ENCODE assay signal across 26 cellular contexts in the genomic region with DNA sequence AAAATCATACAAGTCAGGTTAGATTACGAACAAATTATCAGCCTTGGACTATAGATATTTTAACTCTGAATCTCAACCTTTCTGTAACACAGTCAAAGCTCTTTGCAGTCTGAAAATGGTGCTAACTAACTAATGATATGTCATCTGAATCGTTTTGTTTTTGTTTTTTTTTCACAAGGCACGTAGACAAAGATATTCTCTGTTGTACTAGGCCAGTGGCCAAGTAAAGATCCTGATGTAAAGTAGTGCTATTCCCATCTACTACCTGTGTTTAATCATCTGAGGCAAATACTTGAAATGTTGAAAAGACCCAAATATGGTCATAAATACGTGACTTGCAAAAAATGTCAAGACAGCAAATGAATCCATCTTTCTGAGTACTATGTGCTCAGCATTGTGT.
"Had no signal": no experiment of that assay in that cellular context is flagged by ENCODE, and none has a peak within 500 bp of the region (broad histone marks: within the 10 kb centered on the region; RNA-seq: fewer than 3 reads in every experiment).

No MANE protein-coding gene starts in this region.

- H3K4me3 ChIP-seq: esophagus squamous epithelium, left lung, lower lobe of right lung, mucosa of descending colon, right atrium auricular region, tibial nerve had no signal

- DNase-seq: activated CD4-positive, alpha-beta T cell treated with anti-CD3 and anti-CD28 coated beads for 1 hour; activated CD4-positive, alpha-beta T cell treated with anti-CD3 and anti-CD28 coated beads, Interleukin-2, amount 10 ng/mL, durations not matched to agents 7 days and 5 days; activated CD8-positive, alpha-beta T cell treated with anti-CD3 and anti-CD28 coated beads for 36 hours; activated T-cell treated with anti-CD3 and anti-CD28 coated beads, Interleukin-2, amount 50 U/mL, for 48 hours; effector CD4-positive, alpha-beta T cell; esophagus squamous epithelium; left lung; lower lobe of right lung; mesenchymal stem cell; mucosa of descending colon; stimulated activated CD4-positive, alpha-beta T cell treated with anti-CD3 and anti-CD28 coated beads, Interleukin-15, amount 100 ng/mL, for 24 hours; stimulated activated CD4-positive, alpha-beta T cell treated with anti-CD3 and anti-CD28 coated beads, Interleukin-2, amount 100 ng/mL, for 24 hours; stimulated activated naive CD4-positive, alpha-beta T cell treated with Interleukin-2 at 50 U/mL for 16 hours; T-helper 2 cell had no signal

- H3K4me3 Mint-ChIP-seq: activated CD4-positive, alpha-beta T cell treated with anti-CD3 and anti-CD28 coated beads, Interleukin-2, amount 10 ng/mL, durations not matched to agents 7 days and 5 days; activated CD8-positive, alpha-beta T cell treated with anti-CD3 and anti-CD28 coated beads for 36 hours; activated naive CD4-positive, alpha-beta T cell treated with anti-CD3 and anti-CD28 coated beads, Interleukin-2, amount 50 U/mL, for 24 hours; central memory CD8-positive, alpha-beta T cell; dendritic cell treated with granulocyte-macrophage colony-stimulating factor and Interleukin-4, amounts not matched to agents 40 ng/mL and 50 ng/mL, for 4 days; natural killer cell treated with Interleukin-12 subunit alpha and Interleukin-12 subunit beta and Interleukin-15 and Interleukin-18, amount 100 ng/mL, for 72 hours; WTC11 had no signal

- H3K4me1 Mint-ChIP-seq: WTC11 had no signal

- H3K9me3 ChIP-seq: esophagus squamous epithelium, left lung, lower lobe of right lung, mucosa of descending colon, right atrium auricular region, tibial nerve had no signal

- H3K27ac ChIP-seq: left lung, lower lobe of right lung, right atrium auricular region, tibial nerve had no signal

- H3K27me3 ChIP-seq: esophagus squamous epithelium, left lung, right atrium auricular region, tibial nerve had no signal

- ATAC-seq: activated CD8-positive, alpha-beta T cell treated with anti-CD3 and anti-CD28 coated beads for 36 hours; left lung; lower lobe of right lung; mucosa of descending colon; natural killer cell treated with Interleukin-12 subunit alpha and Interleukin-12 subunit beta and Interleukin-15 and Interleukin-18, amount 100 ng/mL, for 72 hours; WTC11 had no signal

- H3K36me3 ChIP-seq: right atrium auricular region had no signal

- FAIRE-seq: bronchial epithelial cell, frontal cortex, islet of Langerhans, urothelium cell line had no signal

- H3K9me3 Mint-ChIP-seq: activated CD8-positive, alpha-beta T cell treated with anti-CD3 and anti-CD28 coated beads for 36 hours; activated naive CD4-positive, alpha-beta T cell treated with anti-CD3 and anti-CD28 coated beads, Interleukin-2, amount 50 U/mL, for 24 hours; activated T-helper 2 cell treated with anti-CD3 and anti-CD28 coated beads, Interferon-gamma antibody, Interleukin-2, Interleukin-4, amounts not matched to agents 10 μg/mL and 5 μg/mL and 100 μg/mL, durations not matched to agents 14 hours and 24 hours and 36 hours; central memory CD8-positive, alpha-beta T cell; dendritic cell treated with granulocyte-macrophage colony-stimulating factor and Interleukin-4, amounts not matched to agents 40 ng/mL and 50 ng/mL, for 4 days; natural killer cell treated with Interleukin-12 subunit alpha and Interleukin-12 subunit beta and Interleukin-15 and Interleukin-18, amount 100 ng/mL, for 72 hours had no signal

- H3K4me1 ChIP-seq: left lung, lower lobe of right lung, right atrium auricular region, tibial nerve had no signal

- H3K27me3 Mint-ChIP-seq: activated CD4-positive, alpha-beta T cell treated with anti-CD3 and anti-CD28 coated beads, Interleukin-2, amount 10 ng/mL, durations not matched to agents 7 days and 5 days; activated CD8-positive, alpha-beta T cell treated with anti-CD3 and anti-CD28 coated beads for 36 hours; activated naive CD4-positive, alpha-beta T cell treated with anti-CD3 and anti-CD28 coated beads, Interleukin-2, amount 50 U/mL, for 24 hours; central memory CD8-positive, alpha-beta T cell; dendritic cell treated with granulocyte-macrophage colony-stimulating factor and Interleukin-4, amounts not matched to agents 40 ng/mL and 50 ng/mL, for 4 days; natural killer cell treated with Interleukin-12 subunit alpha and Interleukin-12 subunit beta and Interleukin-15 and Interleukin-18, amount 100 ng/mL, for 72 hours had no signal

- H3K27ac Mint-ChIP-seq: activated CD4-positive, alpha-beta T cell treated with anti-CD3 and anti-CD28 coated beads, Interleukin-2, amount 10 ng/mL, durations not matched to agents 7 days and 5 days; activated CD8-positive, alpha-beta T cell treated with anti-CD3 and anti-CD28 coated beads for 36 hours; activated naive CD4-positive, alpha-beta T cell treated with anti-CD3 and anti-CD28 coated beads, Interleukin-2, amount 50 U/mL, for 24 hours; activated T-helper 2 cell treated with anti-CD3 and anti-CD28 coated beads, Interferon-gamma antibody, Interleukin-2, Interleukin-4, amounts not matched to agents 10 μg/mL and 5 μg/mL and 100 μg/mL, durations not matched to agents 14 hours and 24 hours and 36 hours; dendritic cell treated with granulocyte-macrophage colony-stimulating factor and Interleukin-4, amounts not matched to agents 40 ng/mL and 50 ng/mL, for 4 days; WTC11 had no signal
